ENCODE assay signal across 9 cellular contexts in the genomic region with DNA sequence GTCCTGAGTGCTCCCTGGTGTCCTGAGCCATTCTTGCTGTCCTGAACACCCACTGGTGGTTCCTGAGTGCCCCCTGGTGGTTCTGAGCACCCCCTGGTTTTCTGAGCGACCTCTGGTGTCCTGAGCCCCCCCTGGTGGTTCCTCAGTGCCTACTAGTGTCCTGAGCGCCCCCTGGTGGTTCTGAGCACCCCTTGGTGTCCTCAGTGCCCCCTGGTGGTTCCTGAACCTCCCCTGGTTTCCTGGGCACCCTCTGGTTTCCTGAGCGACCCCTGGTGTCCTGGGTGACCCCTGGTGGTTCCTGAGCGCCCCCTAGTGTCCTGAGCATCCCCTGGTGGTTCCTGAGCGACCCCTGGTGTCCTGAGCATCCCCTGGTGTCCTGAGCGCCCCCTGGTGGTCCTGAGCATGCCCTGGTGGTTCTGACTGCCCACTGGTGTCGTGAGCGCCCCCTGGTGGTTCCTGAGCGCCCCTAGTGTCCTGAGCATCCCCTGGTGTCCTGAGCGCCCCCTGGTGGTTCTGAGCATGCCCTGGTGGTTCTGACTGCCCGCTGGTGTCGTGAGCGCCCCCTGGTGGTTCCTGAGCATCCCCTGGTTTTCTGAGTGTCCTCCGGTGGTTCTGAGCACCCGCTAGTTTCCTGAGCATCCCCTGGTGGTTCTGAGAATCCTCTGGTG.
DNase-seq lines count a peak whose midpoint lies in the region; ATAC-seq and TF ChIP-seq lines count a peak whose summit lies in the region.
"Had no signal": no experiment of that assay in that cellular context is flagged by ENCODE, and none has a peak within 500 bp of the region (broad histone marks: within the 10 kb centered on the region; RNA-seq: fewer than 3 reads in every experiment).

No MANE protein-coding gene starts in this region.

- no peaks in the 10 kb centered on the region for H3K36me3 Mint-ChIP-seq in MCF 10A (ENCODE audit: insufficient read depth, unreplicated experiment)

- H3K4me1 ChIP-seq in breast epithelium = no peaks in the 10 kb centered on the region
- H3K4me1 ChIP-seq in adrenal gland (replicated peaks in 1 of 2) = no peaks in the 10 kb centered on the region
- no peaks in the 10 kb centered on the region for H3K4me1 ChIP-seq in right lobe of liver
- H3K4me1 ChIP-seq in transverse colon = no peaks in the 10 kb centered on the region

- no peaks in the 10 kb centered on the region for H3K4me1 Mint-ChIP-seq in MCF 10A (ENCODE audit: insufficient read depth, unreplicated experiment)

- intact Hi-C loops in MCF 10A (cut with micrococcal nuclease) = no loop called here
- intact Hi-C loops in breast epithelium (cut with DNase I; ENCODE audit: low total_unique reads) = no loop called here
- intact Hi-C loops in adrenal gland (cut with DNase I) = no loop called here
- intact Hi-C loops in right lobe of liver (cut with DNase I) = no loop called here
- intact Hi-C loops in transverse colon (cut with DNase I; ENCODE audit: low total_unique reads) = no loop called here

- H3K9me3 ChIP-seq in breast epithelium (peaks cover 0 to 5% of the 10 kb centered on the region in 2 donors), adrenal gland (replicated peaks in 1 of 3) (no peaks in the 10 kb centered on the region), right lobe of liver (no peaks in the 10 kb centered on the region), transverse colon (no peaks in the 10 kb centered on the region)

- H3K27me3 ChIP-seq in breast epithelium = no peaks in the 10 kb centered on the region
- H3K27me3 ChIP-seq in adrenal gland = no peaks in the 10 kb centered on the region
- peaks cover 0 to 4% of the 10 kb centered on the region in 2 donors for H3K27me3 ChIP-seq in right lobe of liver
- no peaks in the 10 kb centered on the region for H3K27me3 ChIP-seq in transverse colon

- in situ Hi-C loops in transverse colon (cut with MboI; ENCODE audit: low pct_ligation_motif_present in 1 of 4, low pct_unique_long_range_greater_than_20kb in 1 of 4, low sequenced_read_pairs in 3 of 4) = no loop called here

- WGBS in adrenal gland, 4 donors = 57 to 66% (median 62%) methylated on average over 3 to 15 of the region's 15 CpGs
- WGBS in right lobe of liver (ENCODE audit: insufficient coverage, low coverage, low lambda C conversion rate, missing lambda C conversion rate) = 20% methylated on average over 1 of the region's 15 CpGs
- 64% methylated on average over 15 of the region's 15 CpGs; no CpG with 5 or more reads in 1 of the 2 donors for WGBS in transverse colon (ENCODE audit: low coverage in 1 of 2), 2 donors

- ATAC-seq in HG03159 (IDR thresholded peaks at IDR 0.05; ENCODE audit: unreplicated experiment) (peak; percentile 73), right lobe of liver (peak; percentile 83 to 94 (median 86)), HG03520 (IDR thresholded peaks at IDR 0.05; ENCODE audit: unreplicated experiment) (no peak)

- TF ChIP-seq POLR2A in breast epithelium (IDR thresholded peaks at IDR 0.05) (no peak), adrenal gland (IDR thresholded peaks at IDR 0.05) (no peak), right lobe of liver (IDR thresholded peaks at IDR 0.05) (no peak), transverse colon (IDR thresholded peaks at IDR 0.05) (no peak)

- H3K27ac Mint-ChIP-seq in MCF 10A (ENCODE audit: low read depth, unreplicated experiment) = no peak overlapping the region

- H3K36me3 ChIP-seq in breast epithelium (no peaks in the 10 kb centered on the region), adrenal gland (replicated peaks in 1 of 2) (no peaks in the 10 kb centered on the region), right lobe of liver (no peaks in the 10 kb centered on the region), transverse colon (no peaks in the 10 kb centered on the region)

- DNase-seq in MCF 10A (ENCODE audit: unreplicated experiment) (no peak), breast epithelium (ENCODE audit: low spot score in 2 of 2) (no peak), SW480 (ENCODE audit: low spot score) (peak; percentile 37), adrenal gland (peak in 4 of 7 donors; percentile 43 to 67 (median 56)), right lobe of liver (peak in 1 of 3 donors; percentile 70), transverse colon (peak; percentile 70)

- POLR2A ChIA-PET in MCF 10A (lab: Yijun Ruan, JAX) = no interaction called here

- H3K27ac ChIP-seq in breast epithelium (no peak overlapping the region), adrenal gland (no peak overlapping the region), right lobe of liver (no peak overlapping the region), transverse colon (no peak overlapping the region)
- H3K27ac ChIP-seq: epithelial cell of prostate had no signal

- H3K9me3 Mint-ChIP-seq in MCF 10A (ENCODE audit: unreplicated experiment) = no peaks in the 10 kb centered on the region

- H3K4me3 ChIP-seq in breast epithelium = no peak overlapping the region
- no peak overlapping the region for H3K4me3 ChIP-seq in adrenal gland
- no peak overlapping the region for H3K4me3 ChIP-seq in right lobe of liver
- no peak overlapping the region for H3K4me3 ChIP-seq in transverse colon

- no peak overlapping the region for H3K4me3 Mint-ChIP-seq in MCF 10A (ENCODE audit: unreplicated experiment)

- peaks cover 35% of the 10 kb centered on the region for H3K27me3 Mint-ChIP-seq in MCF 10A (ENCODE audit: insufficient read depth, unreplicated experiment)

- BruUV-seq in MCF 10A (replicated peaks; lab: Mats Ljungman, UMichigan) = no TSS peak

- CTCF ChIA-PET in MCF 10A (lab: Yijun Ruan, JAX) = no interaction called here

- TF ChIP-seq EP300 in transverse colon (IDR thresholded peaks at IDR 0.05; ENCODE audit: low read depth) = no peak

- TF ChIP-seq CTCF in MCF 10A (IDR thresholded peaks at IDR 0.05; ENCODE audit: unreplicated experiment) (peak; percentile 18), breast epithelium (IDR thresholded peaks at IDR 0.05) (no peak), adrenal gland (IDR thresholded peaks at IDR 0.05) (peak in 2 of 6 experiments; percentile 42 to 53), right lobe of liver (IDR thresholded peaks at IDR 0.05) (peak; percentile 39 to 57 (median 44)), transverse colon (IDR thresholded peaks at IDR 0.05) (peak in 3 of 5 experiments; percentile 16 to 35 (median 33))

Comparison
In these comparisons a context has a peak if more than half of its experiments do, and no peak if none do; other contexts are left out.
1. CTCF ChIP-seq: peak in MCF 10A (single experiment), right lobe of liver (4 of 4) and transverse colon (3 of 5); none in breast epithelium (0 of 3).
2. DNase-seq: peak in SW480 (single experiment), adrenal gland (4 of 7) and transverse colon (single experiment); none in MCF 10A (single experiment) and breast epithelium (0 of 2).